1 cellular context compared by ENCODE assay signal in genomic region chr6:52360601-52361346, GRCh38.
TF ChIP-seq lines count a peak whose summit lies in the region.

No MANE protein-coding gene starts in this region.

TF ChIP-seq in GM23338, 12 proteins besides CTCF, POLR2A, EP300 and RAD21 (continued from another document):
- TF ChIP-seq ZNF462 (CRISPR knock-in tag; IDR thresholded peaks at IDR 0.05) (no peak), JUNB (IDR thresholded peaks at IDR 0.05; ENCODE audit: unreplicated experiment) (no peak), STAT1 (IDR thresholded peaks at IDR 0.05; ENCODE audit: unreplicated experiment) (no peak), POLR2AphosphoS5 (IDR thresholded peaks at IDR 0.05; ENCODE audit: low read depth) (no peak), EZH2 (IDR thresholded peaks at IDR 0.05; ENCODE audit: low read depth, unreplicated experiment) (no peak), ETS1 (IDR thresholded peaks at IDR 0.05) (no peak), REST (IDR thresholded peaks at IDR 0.05; ENCODE audit: unreplicated experiment) (no peak)
TF ChIP-seq in GM23338: peak in this region for 0.
